In genomic region chr6:41581381-41581991, GRCh38 we compare ENCODE assay signal across 12 cellular contexts.
DNase-seq lines count a peak whose midpoint lies in the region; ATAC-seq and TF ChIP-seq lines count a peak whose summit lies in the region.
"Had no signal": no experiment of that assay in that cellular context is flagged by ENCODE, and none has a peak within 500 bp of the region (broad histone marks: within the 10 kb centered on the region; RNA-seq: fewer than 3 reads in every experiment).

No MANE protein-coding gene starts in this region.

- no peak overlapping the region for H3K9ac ChIP-seq in muscle layer of colon (ENCODE audit: low read length)

- TF ChIP-seq CTCF in coronary artery (IDR thresholded peaks at IDR 0.05) = no peak

- H3K4me3 ChIP-seq in coronary artery = no peak overlapping the region
- H3K4me3 ChIP-seq in muscle layer of colon (ENCODE audit: low read depth in 1 of 2, low read length in 2 of 2) = no peak overlapping the region

- DNase-seq in COLO829 (ENCODE audit: low spot score) = peak; percentile 77
- DNase-seq in NCI-H524 treated with DMSO at 0.1 percent for 48 hours (lab: John Stamatoyannopoulos, UW) = peak; percentile 71
- peak; percentile 83 for DNase-seq in coronary artery (ENCODE audit: low spot score)
- DNase-seq in activated effector memory CD4-positive, alpha-beta T cell treated with anti-CD3 and anti-CD28 coated beads, Interleukin-2, amount 50 U/mL, for 16 hours = no peak
- no peak for DNase-seq in iPS-NIHi11 (ENCODE audit: low spot score)
- DNase-seq: activated T-cell treated with anti-CD3 and anti-CD28 coated beads, Interleukin-2, amount 50 U/mL, for 1 hour; DND-41; RPMI8226 had no signal

- H3K27ac ChIP-seq in coronary artery (peak overlapping the region; percentile 44 to 79), muscle layer of colon (ENCODE audit: low read depth, low read length) (peak overlapping the region; percentile 56)
- H3K27ac ChIP-seq: HL-60 had no signal

- peaks cover 18% of the 10 kb centered on the region for H3K36me3 ChIP-seq in muscle layer of colon (ENCODE audit: insufficient read depth, low read length)

- H3K9me3 ChIP-seq in muscle layer of colon (ENCODE audit: low read length) = no peaks in the 10 kb centered on the region

- ATAC-seq in GM19397 (IDR thresholded peaks at IDR 0.05; ENCODE audit: unreplicated experiment) (no peak), HG03139 (IDR thresholded peaks at IDR 0.05; ENCODE audit: unreplicated experiment) (no peak)

- peaks cover 36% of the 10 kb centered on the region for H3K4me1 ChIP-seq in muscle layer of colon (ENCODE audit: insufficient read depth, low read length)

- H3K27me3 ChIP-seq in muscle layer of colon (ENCODE audit: control insufficient read depth in 1 of 2, insufficient read depth in 2 of 2, low read length in 2 of 2) = no peaks in the 10 kb centered on the region

Comparison
In these comparisons a context has a peak if more than half of its experiments do, and no peak if none do; other contexts are left out.
1. DNase-seq: peak in COLO829 (single experiment), NCI-H524 treated with DMSO at 0.1 percent for 48 hours (single experiment) and coronary artery (single experiment); none in activated effector memory CD4-positive, alpha-beta T cell treated with anti-CD3 and anti-CD28 coated beads, Interleukin-2, amount 50 U/mL, for 16 hours (single experiment) and iPS-NIHi11 (single experiment).